19 cellular contexts compared by ENCODE assay signal in genomic region chr1:116458695-116459094, GRCh38.
"Had no signal": no experiment of that assay in that cellular context is flagged by ENCODE, and none has a peak within 500 bp of the region (broad histone marks: within the 10 kb centered on the region; RNA-seq: fewer than 3 reads in every experiment).

No MANE protein-coding gene starts in this region.

- H3K36me3 Mint-ChIP-seq: T-cell had no signal

- H3K27ac ChIP-seq: body of pancreas, colonic mucosa, heart left ventricle, left lung, ovary, right lobe of liver, spleen, thoracic aorta, upper lobe of left lung had no signal

- DNase-seq: activated CD4-positive, alpha-beta T cell treated with anti-CD3 and anti-CD28 coated beads, Interleukin-2, amount 10 ng/mL, durations not matched to agents 7 days and 5 days; activated CD8-positive, alpha-beta T cell treated with anti-CD3 and anti-CD28 coated beads, Interleukin-2, amount 10 ng/mL, durations not matched to agents 7 days and 5 days; activated naive CD4-positive, alpha-beta T cell treated with anti-CD3 and anti-CD28 coated beads for 36 hours; activated T-cell treated with anti-CD3 and anti-CD28 coated beads, Interleukin-2, amount 50 U/mL, for 4 hours; body of pancreas; central memory CD4-positive, alpha-beta T cell; colonic mucosa; erythroblast; left lung; mammary epithelial cell; ovary; right lobe of liver; spleen; stimulated activated CD4-positive, alpha-beta T cell treated with anti-CD3 and anti-CD28 coated beads, Interleukin-4, amount 100 ng/mL, for 4 hours; T-cell; upper lobe of left lung had no signal

- H3K27me3 Mint-ChIP-seq: stimulated activated memory B cell treated with anti-CD40 and anti-IgM and Interleukin-4, amounts not matched to agents 10 μg/mL and 1 μg/mL and 100 μg/mL, for 72 hours; T-cell had no signal

- H3K9me3 ChIP-seq: body of pancreas, colonic mucosa, left lung, ovary, right lobe of liver, spleen, thoracic aorta, upper lobe of left lung had no signal

- H3K36me3 ChIP-seq: colonic mucosa, heart left ventricle, left lung, ovary, right lobe of liver, spleen, thoracic aorta, upper lobe of left lung had no signal

- H3K4me3 ChIP-seq: body of pancreas, colonic mucosa, heart left ventricle, left lung, ovary, right lobe of liver, spleen, thoracic aorta, upper lobe of left lung had no signal

- ATAC-seq: activated CD8-positive, alpha-beta T cell treated with anti-CD3 and anti-CD28 coated beads, Interleukin-2, amount 10 ng/mL, durations not matched to agents 7 days and 5 days; activated T-cell treated with anti-CD3 and anti-CD28 coated beads, Interleukin-2, amount 50 U/mL, for 4 hours; body of pancreas; left lung; right lobe of liver; stimulated activated memory B cell treated with anti-CD40 and anti-IgM and Interleukin-4, amounts not matched to agents 10 μg/mL and 1 μg/mL and 100 μg/mL, for 72 hours; T-cell had no signal

- H3K4me1 ChIP-seq: body of pancreas, colonic mucosa, left lung, spleen, upper lobe of left lung had no signal

- H3K27ac Mint-ChIP-seq: activated CD4-positive, alpha-beta T cell treated with anti-CD3 and anti-CD28 coated beads, Interleukin-2, amount 10 ng/mL, durations not matched to agents 7 days and 5 days; activated CD8-positive, alpha-beta T cell treated with anti-CD3 and anti-CD28 coated beads, Interleukin-2, amount 10 ng/mL, durations not matched to agents 7 days and 5 days; activated naive CD4-positive, alpha-beta T cell treated with anti-CD3 and anti-CD28 coated beads for 36 hours; stimulated activated memory B cell treated with anti-CD40 and anti-IgM and Interleukin-4, amounts not matched to agents 10 μg/mL and 1 μg/mL and 100 μg/mL, for 72 hours; T-cell had no signal

- H3K27me3 ChIP-seq: body of pancreas, colonic mucosa, heart left ventricle, left lung, ovary, right lobe of liver, spleen, upper lobe of left lung had no signal

- H3K9me3 Mint-ChIP-seq: activated CD4-positive, alpha-beta T cell treated with anti-CD3 and anti-CD28 coated beads, Interleukin-2, amount 10 ng/mL, durations not matched to agents 7 days and 5 days; activated naive CD4-positive, alpha-beta T cell treated with anti-CD3 and anti-CD28 coated beads for 36 hours; activated T-cell treated with anti-CD3 and anti-CD28 coated beads, Interleukin-2, amount 50 U/mL, for 4 hours; stimulated activated memory B cell treated with anti-CD40 and anti-IgM and Interleukin-4, amounts not matched to agents 10 μg/mL and 1 μg/mL and 100 μg/mL, for 72 hours; T-cell had no signal

- H3K4me1 Mint-ChIP-seq: activated CD4-positive, alpha-beta T cell treated with anti-CD3 and anti-CD28 coated beads, Interleukin-2, amount 10 ng/mL, durations not matched to agents 7 days and 5 days; stimulated activated memory B cell treated with anti-CD40 and anti-IgM and Interleukin-4, amounts not matched to agents 10 μg/mL and 1 μg/mL and 100 μg/mL, for 72 hours; T-cell had no signal

- H3K4me3 Mint-ChIP-seq: activated CD4-positive, alpha-beta T cell treated with anti-CD3 and anti-CD28 coated beads, Interleukin-2, amount 10 ng/mL, durations not matched to agents 7 days and 5 days; activated CD8-positive, alpha-beta T cell treated with anti-CD3 and anti-CD28 coated beads, Interleukin-2, amount 10 ng/mL, durations not matched to agents 7 days and 5 days; activated naive CD4-positive, alpha-beta T cell treated with anti-CD3 and anti-CD28 coated beads for 36 hours; activated T-cell treated with anti-CD3 and anti-CD28 coated beads, Interleukin-2, amount 50 U/mL, for 4 hours; stimulated activated memory B cell treated with anti-CD40 and anti-IgM and Interleukin-4, amounts not matched to agents 10 μg/mL and 1 μg/mL and 100 μg/mL, for 72 hours; T-cell had no signal
